In the genomic region with DNA sequence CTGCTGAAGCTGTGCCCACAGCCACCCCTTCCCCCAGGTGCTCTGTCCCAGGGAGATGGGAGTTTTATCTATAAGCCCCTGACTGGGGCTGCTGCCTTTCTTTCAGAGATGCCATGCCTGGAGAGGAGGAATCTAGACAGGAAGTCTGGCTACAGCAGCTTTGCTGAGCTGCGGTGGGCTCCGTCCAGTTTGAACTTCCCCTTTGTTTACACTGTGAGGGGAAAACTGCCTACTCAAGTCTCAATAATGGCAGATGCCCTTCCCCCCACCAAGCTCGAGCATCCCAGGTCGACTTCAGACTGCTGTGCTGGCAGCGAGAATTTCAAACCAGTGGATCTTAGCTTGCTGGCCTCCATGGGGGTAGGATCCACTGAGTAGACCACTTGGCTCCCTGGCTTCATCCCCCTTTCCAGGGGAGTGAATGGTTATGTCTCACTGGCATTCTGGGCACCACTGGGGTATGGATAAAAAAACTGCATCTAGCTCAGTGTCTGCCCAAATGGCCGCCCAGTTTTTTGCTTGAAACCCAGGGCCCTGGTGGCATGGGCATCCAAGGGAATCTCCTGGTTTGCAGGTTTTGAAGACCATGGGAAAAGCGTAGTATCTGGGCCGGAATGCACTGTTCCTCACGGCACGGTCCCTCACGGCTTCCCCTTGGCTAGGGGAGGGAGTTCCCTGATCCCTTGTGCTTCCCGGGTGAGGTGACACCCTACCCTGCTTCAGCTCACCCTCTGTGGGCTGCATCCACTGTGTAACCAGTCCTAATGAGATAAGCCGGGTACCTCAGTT, we compare ENCODE assay signal across 8 cellular contexts. TPM values are rescaled to one million over a fixed set of nuclear protein-coding genes. Genes with fewer than 3 reads are reported as not detected.
"Had no signal": no experiment of that assay in that cellular context is flagged by ENCODE, and none has a peak within 500 bp of the region (broad histone marks: within the 10 kb centered on the region; RNA-seq: fewer than 3 reads in every experiment).

No MANE protein-coding gene starts in this region.

RNA-seq across cellular contexts. Expression of a gene that starts 11.8 kb away (rescaled TPM):
- total RNA-seq: M059J, NCI-H460, OCI-LY7, PC-9, Right ventricle myocardium inferior, RPMI7951, SJSA1 had no signal
- polyA plus RNA-seq: SK-N-SH had no signal
